In genomic region chrX:85851418-85851817, GRCh38 we compare ENCODE assay signal across 10 cellular contexts.
DNase-seq lines count a peak whose midpoint lies in the region; ATAC-seq and TF ChIP-seq lines count a peak whose summit lies in the region.
"Had no signal": no experiment of that assay in that cellular context is flagged by ENCODE, and none has a peak within 500 bp of the region (broad histone marks: within the 10 kb centered on the region; RNA-seq: fewer than 3 reads in every experiment).

No MANE protein-coding gene starts in this region.

- no peak overlapping the region for H3K27ac ChIP-seq in PC-9
- H3K27ac ChIP-seq in OCI-LY7 (ENCODE audit: low read depth, low read length, poor library complexity, severe bottlenecking) = no peak overlapping the region
- H3K27ac ChIP-seq: SJSA1 had no signal

- intact Hi-C loops in PC-9 (cut with micrococcal nuclease; ENCODE audit: unreplicated experiment) (no loop called here), OCI-LY7 (cut with micrococcal nuclease; ENCODE audit: unreplicated experiment) (no loop called here)

- peak; percentile 26 for TF ChIP-seq CTCF in AG09319 (IDR thresholded peaks at IDR 0.05; ENCODE audit: low read depth, low read length)
- TF ChIP-seq CTCF in PC-9 (conservative IDR thresholded peaks at IDR 0.05) = peak; percentile 61
- TF ChIP-seq CTCF in OCI-LY7 (conservative IDR thresholded peaks at IDR 0.05; ENCODE audit: low read length) = no peak

- H3K36me3 ChIP-seq in PC-9 (ENCODE audit: low read depth) (no peaks in the 10 kb centered on the region), OCI-LY7 (ENCODE audit: insufficient read depth, low read length) (no peaks in the 10 kb centered on the region)
- H3K36me3 ChIP-seq: SJSA1 had no signal

- no peaks in the 10 kb centered on the region for H3K27me3 ChIP-seq in PC-9 (ENCODE audit: insufficient read depth, low read depth)
- H3K27me3 ChIP-seq: SJSA1 had no signal

- no peak overlapping the region for H3K4me2 ChIP-seq in PC-9
- H3K4me2 ChIP-seq in OCI-LY7 (ENCODE audit: low read length) = no peak overlapping the region

- ATAC-seq in GM18502 (IDR thresholded peaks at IDR 0.05; ENCODE audit: poor library complexity, unreplicated experiment) = peak; percentile 89
- ATAC-seq in HG02981 (IDR thresholded peaks at IDR 0.05; ENCODE audit: unreplicated experiment) = no peak

- CTCF ChIA-PET in PC-9 (lab: Charles Lee) = no interaction called here
- CTCF ChIA-PET in OCI-LY7 (lab: Charles Lee; ENCODE audit: unreplicated experiment) = no interaction called here

- no peaks in the 10 kb centered on the region for H3K4me1 ChIP-seq in PC-9 (replicated peaks; ENCODE audit: insufficient read depth)
- H3K4me1 ChIP-seq in OCI-LY7 (ENCODE audit: insufficient read depth, low read length, poor library complexity, severe bottlenecking) = no peaks in the 10 kb centered on the region
- H3K4me1 ChIP-seq: SJSA1 had no signal

- POLR2A ChIA-PET in PC-9 (lab: Charles Lee; ENCODE audit: unreplicated experiment) (no interaction called here), OCI-LY7 (lab: Charles Lee) (interaction anchor here (0.6 kb wide), 1 partner anchor 621 kb away, joined by 4 read pairs; no protein-coding TSS in a partner anchor)

- DNase-seq in AG09319 (ENCODE audit: extremely low read depth, low read depth) (no peak), PC-9 (no peak), iPS-NIHi11 (ENCODE audit: low spot score) (peak; percentile 11), OCI-LY7 (ENCODE audit: low spot score) (no peak), SHP77 treated with DMSO at 0.1 percent for 48 hours (lab: John Stamatoyannopoulos, UW) (no peak), A172 (ENCODE audit: low spot score) (no peak)
- DNase-seq: stimulated activated CD4-positive, alpha-beta T cell treated with anti-CD3 and anti-CD28 coated beads, Interleukin-4, amount 100 ng/mL, for 1 hour had no signal

- H3K9me3 ChIP-seq in PC-9 (ENCODE audit: insufficient read depth, low read depth) = no peaks in the 10 kb centered on the region
- H3K9me3 ChIP-seq in OCI-LY7 (ENCODE audit: low read length) = no peaks in the 10 kb centered on the region
- H3K9me3 ChIP-seq: SJSA1 had no signal

- no TSS peak for BruUV-seq in PC-9 (replicated peaks; lab: Mats Ljungman, UMichigan)
- BruUV-seq in OCI-LY7 (replicated peaks; lab: Mats Ljungman, UMichigan) = no TSS peak

- H3K4me3 ChIP-seq in PC-9 = no peak overlapping the region
- no peak overlapping the region for H3K4me3 ChIP-seq in OCI-LY7 (ENCODE audit: low read depth, low read length, poor library complexity, severe bottlenecking)
- H3K4me3 ChIP-seq: SJSA1 had no signal

- H3K9me2 ChIP-seq in PC-9 (ENCODE audit: insufficient read depth) = no peaks in the 10 kb centered on the region
- no peaks in the 10 kb centered on the region for H3K9me2 ChIP-seq in OCI-LY7 (ENCODE audit: insufficient read depth, low read length)

- H3F3A ChIP-seq in PC-9 (ENCODE audit: insufficient read depth, low read depth) = no peaks in the 10 kb centered on the region

- H2AFZ ChIP-seq in PC-9 (no peak overlapping the region), OCI-LY7 (ENCODE audit: low read length) (no peak overlapping the region)

- H3K79me2 ChIP-seq in PC-9 (ENCODE audit: low read depth) (no peaks in the 10 kb centered on the region), OCI-LY7 (ENCODE audit: insufficient read depth, low read depth, low read length) (no peaks in the 10 kb centered on the region)

- H4K20me1 ChIP-seq in PC-9 (ENCODE audit: insufficient read depth) = no peaks in the 10 kb centered on the region
- H4K20me1 ChIP-seq in OCI-LY7 (ENCODE audit: insufficient read depth, low read length) = no peaks in the 10 kb centered on the region
